Comparison of ENCODE assay signal across 24 cellular contexts in genomic region chr6:169168302-169168630, GRCh38.
DNase-seq lines count a peak whose midpoint lies in the region; ATAC-seq and TF ChIP-seq lines count a peak whose summit lies in the region.
"Had no signal": no experiment of that assay in that cellular context is flagged by ENCODE, and none has a peak within 500 bp of the region (broad histone marks: within the 10 kb centered on the region; RNA-seq: fewer than 3 reads in every experiment).

No MANE protein-coding gene starts in this region.

- TF ChIP-seq CTCF in BE2C (IDR thresholded peaks at IDR 0.05; ENCODE audit: low read depth, low read length) (no peak), sigmoid colon (IDR thresholded peaks at IDR 0.05) (no peak), progenitor cell of endocrine pancreas (IDR thresholded peaks at IDR 0.05; ENCODE audit: unreplicated experiment) (no peak)

- no peaks in the 10 kb centered on the region for H3K4me1 Mint-ChIP-seq in progenitor cell of endocrine pancreas (ENCODE audit: low read depth)
- no peaks in the 10 kb centered on the region for H3K4me1 Mint-ChIP-seq in activated T-cell treated with anti-CD3 and anti-CD28 coated beads, Interleukin-2, amount 50 U/mL, for 24 hours (ENCODE audit: low read depth)
- H3K4me1 Mint-ChIP-seq: activated CD4-positive, alpha-beta memory T cell treated with anti-CD3 and anti-CD28 coated beads, Interleukin-2, amount 10 ng/mL, durations not matched to agents 7 days and 5 days; CD4-positive, alpha-beta memory T cell; naive B cell; WTC11 had no signal

- ATAC-seq in left ventricle myocardium superior: peak; percentile 69
- no peak for ATAC-seq in HG02588 (IDR thresholded peaks at IDR 0.05; ENCODE audit: unreplicated experiment)
- ATAC-seq: gastroesophageal sphincter, WTC11 had no signal

- no peaks in the 10 kb centered on the region for H3K9me3 Mint-ChIP-seq in progenitor cell of endocrine pancreas (ENCODE audit: low read depth)
- H3K9me3 Mint-ChIP-seq in activated T-cell treated with anti-CD3 and anti-CD28 coated beads, Interleukin-2, amount 50 U/mL, for 24 hours: no peaks in the 10 kb centered on the region
- H3K9me3 Mint-ChIP-seq: activated CD4-positive, alpha-beta memory T cell treated with anti-CD3 and anti-CD28 coated beads, Interleukin-2, amount 10 ng/mL, durations not matched to agents 7 days and 5 days; CD4-positive, alpha-beta memory T cell; naive B cell; WTC11 had no signal

- H3K36me3 Mint-ChIP-seq in progenitor cell of endocrine pancreas (ENCODE audit: insufficient read depth): no peaks in the 10 kb centered on the region
- H3K36me3 Mint-ChIP-seq in activated T-cell treated with anti-CD3 and anti-CD28 coated beads, Interleukin-2, amount 50 U/mL, for 24 hours (ENCODE audit: low read depth): no peaks in the 10 kb centered on the region
- H3K36me3 Mint-ChIP-seq: activated naive CD8-positive, alpha-beta T cell; CD4-positive, alpha-beta memory T cell; naive B cell; WTC11 had no signal

- no peak overlapping the region for H3K27ac Mint-ChIP-seq in progenitor cell of endocrine pancreas
- no peak overlapping the region for H3K27ac Mint-ChIP-seq in activated T-cell treated with anti-CD3 and anti-CD28 coated beads, Interleukin-2, amount 50 U/mL, for 24 hours
- H3K27ac Mint-ChIP-seq: activated CD4-positive, alpha-beta memory T cell treated with anti-CD3 and anti-CD28 coated beads, Interleukin-2, amount 10 ng/mL, durations not matched to agents 7 days and 5 days; activated naive CD8-positive, alpha-beta T cell; CD4-positive, alpha-beta memory T cell; naive B cell; WTC11 had no signal

- TF ChIP-seq EP300 in sigmoid colon (IDR thresholded peaks at IDR 0.05): no peak

- intact Hi-C loops in left ventricle myocardium superior (cut with micrococcal nuclease) (no loop called here), sigmoid colon (cut with DNase I) (no loop called here)

- peaks cover 17% of the 10 kb centered on the region for H3K27me3 Mint-ChIP-seq in progenitor cell of endocrine pancreas
- no peaks in the 10 kb centered on the region for H3K27me3 Mint-ChIP-seq in activated T-cell treated with anti-CD3 and anti-CD28 coated beads, Interleukin-2, amount 50 U/mL, for 24 hours
- H3K27me3 Mint-ChIP-seq: activated CD4-positive, alpha-beta memory T cell treated with anti-CD3 and anti-CD28 coated beads, Interleukin-2, amount 10 ng/mL, durations not matched to agents 7 days and 5 days; activated naive CD8-positive, alpha-beta T cell; naive B cell had no signal

- TF ChIP-seq POLR2A in sigmoid colon (IDR thresholded peaks at IDR 0.05): no peak

- DNase-seq in BE2C (peak; percentile 60), SJSA1 (ENCODE audit: low read depth in 1 of 2, low spot score in 2 of 2) (no peak), left ventricle myocardium superior (peak; percentile 64), sigmoid colon (peak; percentile 26), D341Med (ENCODE audit: low spot score) (no peak), progenitor cell of endocrine pancreas (ENCODE audit: low spot score, unreplicated experiment) (no peak)
- DNase-seq in activated T-cell treated with anti-CD3 and anti-CD28 coated beads, Interleukin-2, amount 50 U/mL, for 24 hours: no peak
- DNase-seq: activated CD4-positive, alpha-beta memory T cell treated with anti-CD3 and anti-CD28 coated beads, Interleukin-2, amount 10 ng/mL, durations not matched to agents 7 days and 5 days; CD4-positive, alpha-beta memory T cell; DND-41; erythroblast; left lung; naive B cell; NCI-H1092 treated with DMSO at 0.1 percent for 48 hours; NCI-H526; SIG-M5; stimulated activated CD4-positive, alpha-beta T cell treated with anti-CD3 and anti-CD28 coated beads, Interleukin-12 subunit alpha, Interleukin-12 subunit beta, amount 100 ng/mL, for 4 hours; testis had no signal

- H3K4me1 ChIP-seq in BE2C: peaks cover 9% of the 10 kb centered on the region
- H3K4me1 ChIP-seq in SJSA1 (replicated peaks): peaks cover 63% of the 10 kb centered on the region
- peaks cover 0 to 18% (median 12%) of the 10 kb centered on the region in 4 donors for H3K4me1 ChIP-seq in sigmoid colon
- H3K4me1 ChIP-seq: HAP-1 had no signal

- peak overlapping the region; percentile 35 for H3K4me3 ChIP-seq in BE2C (ENCODE audit: low read depth, low read length)
- H3K4me3 ChIP-seq in SJSA1: no peak overlapping the region
- no peak overlapping the region for H3K4me3 ChIP-seq in sigmoid colon
- H3K4me3 ChIP-seq: gastroesophageal sphincter, HAP-1, left lung had no signal

- 96% methylated on average over 15 of the region's 15 CpGs for WGBS in sigmoid colon, 2 donors

- no peak overlapping the region for H3K4me3 Mint-ChIP-seq in progenitor cell of endocrine pancreas (ENCODE audit: low read depth)
- H3K4me3 Mint-ChIP-seq in activated T-cell treated with anti-CD3 and anti-CD28 coated beads, Interleukin-2, amount 50 U/mL, for 24 hours: no peak overlapping the region
- H3K4me3 Mint-ChIP-seq: activated CD4-positive, alpha-beta memory T cell treated with anti-CD3 and anti-CD28 coated beads, Interleukin-2, amount 10 ng/mL, durations not matched to agents 7 days and 5 days; activated naive CD8-positive, alpha-beta T cell; CD4-positive, alpha-beta memory T cell; naive B cell; WTC11 had no signal

- no peaks in the 10 kb centered on the region for H3K27me3 ChIP-seq in BE2C
- H3K27me3 ChIP-seq in SJSA1 (replicated peaks): no peaks in the 10 kb centered on the region
- no peaks in the 10 kb centered on the region for H3K27me3 ChIP-seq in sigmoid colon
- H3K27me3 ChIP-seq: gastroesophageal sphincter, left lung, testis had no signal

- no peaks in the 10 kb centered on the region for H3K9me3 ChIP-seq in BE2C
- peaks cover 3% of the 10 kb centered on the region; the same call in 1 of the 2 replicates for H3K9me3 ChIP-seq in SJSA1 (replicated peaks)
- H3K9me3 ChIP-seq in sigmoid colon: no peaks in the 10 kb centered on the region
- H3K9me3 ChIP-seq: gastroesophageal sphincter, HAP-1, left lung, testis had no signal

- H3K36me3 ChIP-seq in BE2C: no peaks in the 10 kb centered on the region
- H3K36me3 ChIP-seq in SJSA1: peaks cover 38% of the 10 kb centered on the region
- H3K36me3 ChIP-seq in sigmoid colon: no peaks in the 10 kb centered on the region
- H3K36me3 ChIP-seq: gastroesophageal sphincter, HAP-1, left lung had no signal

- H3K27ac ChIP-seq in SJSA1 (peak overlapping the region; percentile 99), sigmoid colon (no peak overlapping the region)
- H3K27ac ChIP-seq: gastroesophageal sphincter, KMS-11, testis had no signal

Comparison
In these comparisons a context has a peak if more than half of its experiments do, and no peak if none do; other contexts are left out.
1. DNase-seq: peak in BE2C (single experiment), left ventricle myocardium superior (single experiment) and sigmoid colon (single experiment); none in SJSA1 (0 of 2), D341Med (single experiment), progenitor cell of endocrine pancreas (single experiment) and activated T-cell treated with anti-CD3 and anti-CD28 coated beads, Interleukin-2, amount 50 U/mL, for 24 hours (single experiment).